In genomic region chr11:113874920-113875413, GRCh38 we compare ENCODE assay signal across 8 cellular contexts. TPM values are rescaled to one million over a fixed set of nuclear protein-coding genes. Genes with fewer than 3 reads are reported as not detected.
A peak's percentile ranks its signal among the peaks of the same experiment; 100 is the strongest.
DNase-seq lines count a peak whose midpoint lies in the region; ATAC-seq, FAIRE-seq and TF ChIP-seq lines count a peak whose summit lies in the region.

No MANE protein-coding gene starts in this region.

- H2BK12ac ChIP-seq in H1 (ENCODE audit: low read depth, low read length): no peak overlapping the region

- TF ChIP-seq EP300 in SK-N-SH (IDR thresholded peaks at IDR 0.05; ENCODE audit: borderline replicate concordance in 1 of 2, low read depth in 1 of 2, low read length in 1 of 2) (no peak), H1 (IDR thresholded peaks at IDR 0.05; ENCODE audit: borderline replicate concordance in 1 of 2, low read depth in 2 of 2, low read length in 2 of 2) (no peak), upper lobe of left lung (IDR thresholded peaks at IDR 0.05) (no peak)

- H4K91ac ChIP-seq in H1 (replicated peaks; ENCODE audit: insufficient read length, low read length): peak overlapping the region; percentile 48

- H3K4me3 Mint-ChIP-seq in naive thymus-derived CD8-positive, alpha-beta T cell: peak overlapping the region; percentile 81 to 99 (median 91)

- no peak overlapping the region for H2BK20ac ChIP-seq in H1 (ENCODE audit: low read length)

- DNase-seq in SK-N-SH (peak; percentile 37), H1 (ENCODE audit: low read depth in 1 of 2, low spot score in 2 of 2) (no peak), upper lobe of left lung (no peak), NCI-H524 treated with DMSO at 0.1 percent for 48 hours (lab: John Stamatoyannopoulos, UW) (no peak)
- DNase-seq in naive thymus-derived CD8-positive, alpha-beta T cell: peak in 5 of 10 donors; percentile 39 to 70 (median 65)

- 0 out of 2 replicates have a peak overlapping the region, but pooled peaks have one; percentile 37 for H2BK5ac ChIP-seq in H1 (ENCODE audit: low read depth, low read length)

- peaks cover 0 to 3% (median 0%) of the 10 kb centered on the region in 3 donors for H3K36me3 Mint-ChIP-seq in naive thymus-derived CD8-positive, alpha-beta T cell

- TF ChIP-seq POLR2A in H1 (IDR thresholded peaks at IDR 0.05; ENCODE audit: control extremely low read depth in 1 of 2, low read depth in 2 of 2, low read length in 2 of 2) (no peak), upper lobe of left lung (IDR thresholded peaks at IDR 0.05) (no peak)

- H3K27me3 Mint-ChIP-seq in naive thymus-derived CD8-positive, alpha-beta T cell: no peaks in the 10 kb centered on the region

- peak; percentile 70 for ATAC-seq in GM18867 (IDR thresholded peaks at IDR 0.05; ENCODE audit: unreplicated experiment)
- ATAC-seq in HG03095 (IDR thresholded peaks at IDR 0.05; ENCODE audit: unreplicated experiment): peak; percentile 64
- peak; percentile 80 to 83 for ATAC-seq in naive thymus-derived CD8-positive, alpha-beta T cell
- ATAC-seq in upper lobe of left lung (ENCODE audit: low FRiP score in 2 of 2): peak; percentile 61 to 74

- H4K20me1 ChIP-seq in SK-N-SH (ENCODE audit: insufficient read depth) (no peaks in the 10 kb centered on the region), H1 (replicated peaks in 1 of 2; ENCODE audit: control insufficient read depth in 1 of 2, insufficient read depth in 2 of 2, low read length in 2 of 2) (peaks cover 5 to 9% of the 10 kb centered on the region in 2 experiments)

- POLR2A ChIA-PET in SK-N-SH (lab: Yijun Ruan, JAX) (interaction anchor here (0.7 to 1.5 kb wide), 3 partner anchors 12 to 533 kb away, joined by 3 to 4 read pairs (median 4); no protein-coding TSS in a partner anchor), H1 (lab: Charles Lee; ENCODE audit: partially characterized antibody) (interaction anchor here (0.7 to 8.0 kb wide), 13 partner anchors 9 to 117 kb away, joined by 3 to 91 read pairs (median 3); no protein-coding TSS in a partner anchor)
- POLR2A ChIA-PET in naive thymus-derived CD8-positive, alpha-beta T cell (lab: Charles Lee): interaction anchor here (1.0 kb wide), 1 partner anchor 10 kb away, joined by 3 read pairs; no protein-coding TSS in a partner anchor

- no peak overlapping the region for H3K23ac ChIP-seq in H1 (ENCODE audit: insufficient read length)

- peaks cover 8 to 10% of the 10 kb centered on the region in 2 experiments; a peak in 3 of 4 replicates for H3K4me1 ChIP-seq in SK-N-SH (ENCODE audit: control insufficient read depth in 1 of 2, insufficient read depth in 2 of 2, low read depth in 1 of 2, low read length in 1 of 2)
- peaks cover 4 to 8% (median 7%) of the 10 kb centered on the region in 4 experiments; a peak in 4 of 7 replicates for H3K4me1 ChIP-seq in H1 (replicated peaks in 1 of 4; ENCODE audit: control insufficient read depth in 3 of 4, insufficient read depth in 4 of 4, low read length in 3 of 4)
- peaks cover 13 to 39% (median 23%) of the 10 kb centered on the region in 4 donors for H3K4me1 ChIP-seq in upper lobe of left lung

- peak overlapping the region; percentile 22 to 90 (median 84) for H3K27ac Mint-ChIP-seq in naive thymus-derived CD8-positive, alpha-beta T cell

- H3K4ac ChIP-seq in H1 (replicated peaks; ENCODE audit: insufficient read length, low read depth, low read length): no peak overlapping the region

- H3K36me3 ChIP-seq in SK-N-SH (replicated peaks in 1 of 2; ENCODE audit: control insufficient read depth in 1 of 2, insufficient read depth in 2 of 2, low read length in 1 of 2): no peaks in the 10 kb centered on the region
- peaks cover 0 to 20% (median 0%) of the 10 kb centered on the region in 4 experiments; a peak in 2 of 8 replicates for H3K36me3 ChIP-seq in H1 (ENCODE audit: control insufficient read depth in 2 of 4, insufficient read depth in 4 of 4, low read length in 3 of 4)
- H3K36me3 ChIP-seq in upper lobe of left lung: no peaks in the 10 kb centered on the region

- peak overlapping the region; percentile 66 for H3K56ac ChIP-seq in H1 (replicated peaks; ENCODE audit: insufficient read length, low read depth, low read length)

- peaks cover 0 to 3% (median 0%) of the 10 kb centered on the region in 9 donors for H3K9me3 Mint-ChIP-seq in naive thymus-derived CD8-positive, alpha-beta T cell

- 0 out of 2 replicates have a peak overlapping the region, but pooled peaks have one; percentile 1 for H3K18ac ChIP-seq in H1 (ENCODE audit: extremely low read depth, low read length)

- no peak overlapping the region for H2BK15ac ChIP-seq in H1 (ENCODE audit: low read length)

- CTCF ChIA-PET in SK-N-SH (lab: Yijun Ruan, JAX): interaction anchor here (1.3 to 1.9 kb wide), 4 partner anchors 10 to 144 kb away, joined by 3 to 7 read pairs (median 4); partner anchors contain the start of gene ZW10
- CTCF ChIA-PET in H1 (lab: Charles Lee; ENCODE audit: partially characterized antibody): interaction anchor here (1.4 to 2.0 kb wide), 2 partner anchors 47 to 69 kb away, joined by 5 to 9 read pairs; no protein-coding TSS in a partner anchor

- no peaks in the 10 kb centered on the region for H3F3A ChIP-seq in SK-N-SH (replicated peaks; ENCODE audit: insufficient read depth)

- H3K4me3 ChIP-seq in SK-N-SH (ENCODE audit: low read depth in 2 of 2, low read length in 1 of 2): peak overlapping the region; percentile 67 to 76
- peak overlapping the region; percentile 78 to 100 (median 90) for H3K4me3 ChIP-seq in H1 (ENCODE audit: extremely low read depth in 1 of 4, insufficient read depth in 2 of 4, low read depth in 3 of 4, low read length in 4 of 4)
- H3K4me3 ChIP-seq in upper lobe of left lung: peak overlapping the region; percentile 59 to 95 (median 90)

- H3K9me3 ChIP-seq in SK-N-SH (no peaks in the 10 kb centered on the region), H1 (ENCODE audit: insufficient read depth in 2 of 2, low read depth in 1 of 2, low read length in 1 of 2) (no peaks in the 10 kb centered on the region; a peak in 1 of 4 replicates), upper lobe of left lung (no peaks in the 10 kb centered on the region)

- H3K79me2 ChIP-seq in SK-N-SH (ENCODE audit: insufficient read depth) (peaks cover 41% of the 10 kb centered on the region; the same call in 1 of the 2 replicates), H1 (ENCODE audit: control insufficient read depth in 1 of 2, insufficient read depth in 2 of 2, low read length in 2 of 2) (peaks cover 9 to 52% of the 10 kb centered on the region in 2 experiments)

- peaks cover 4% of the 10 kb centered on the region; the same call in 1 of the 2 replicates for H3K79me1 ChIP-seq in H1 (ENCODE audit: low read depth, low read length)

- FAIRE-seq in H1 (lab: Jason Lieb, UNC): no peak

- TF ChIP-seq CTCF in 22Rv1 (IDR thresholded peaks at IDR 0.05): no peak
- no peak for TF ChIP-seq CTCF in SK-N-SH (IDR thresholded peaks at IDR 0.05)
- TF ChIP-seq CTCF in H1 (IDR thresholded peaks at IDR 0.05; ENCODE audit: control extremely low read depth in 1 of 3, insufficient read depth in 1 of 3, low read depth in 1 of 3, low read length in 3 of 3): no peak
- TF ChIP-seq CTCF in upper lobe of left lung (IDR thresholded peaks at IDR 0.05): peak in 4 of 6 experiments; percentile 27 to 67 (median 37)

- no peak overlapping the region for H2AK5ac ChIP-seq in H1 (ENCODE audit: low read depth, low read length)

- H3K4me1 Mint-ChIP-seq in naive thymus-derived CD8-positive, alpha-beta T cell: peaks cover 16 to 63% (median 45%) of the 10 kb centered on the region in 4 donors

- H3K4me2 ChIP-seq in SK-N-SH (peak overlapping the region; percentile 71), H1 (ENCODE audit: insufficient read depth in 1 of 2, low read depth in 2 of 2, low read length in 2 of 2) (peak overlapping the region; percentile 70 to 75)

- H3K27ac ChIP-seq in 22Rv1: peak overlapping the region; percentile 91
- peak overlapping the region; percentile 29 to 52; a peak in 2 of 4 replicates for H3K27ac ChIP-seq in SK-N-SH (ENCODE audit: low read depth in 2 of 2, low read length in 1 of 2)
- H3K27ac ChIP-seq in H1 (ENCODE audit: low read depth, low read length): no peak overlapping the region
- peak overlapping the region in 3 of 4 donors; percentile 92 to 95 (median 92) for H3K27ac ChIP-seq in upper lobe of left lung

- peak overlapping the region; percentile 71; the same call in 1 of the 2 replicates for H4K8ac ChIP-seq in H1 (ENCODE audit: extremely low read depth, insufficient read depth, low read length)

- no peak overlapping the region for H2BK120ac ChIP-seq in H1 (replicated peaks; ENCODE audit: low read depth, low read length)

- no peaks in the 10 kb centered on the region for H3K9me2 ChIP-seq in SK-N-SH

- H4K5ac ChIP-seq in H1 (ENCODE audit: insufficient read length, low read depth, low read length): peak overlapping the region; percentile 47

- H3K23me2 ChIP-seq in H1 (ENCODE audit: low read depth, low read length): peaks cover 10% of the 10 kb centered on the region

- no peak overlapping the region for H3K14ac ChIP-seq in H1 (ENCODE audit: insufficient read length)

- WGBS in SK-N-SH (ENCODE audit: low lambda C conversion rate): 2% methylated on average over 23 of the region's 35 CpGs
- WGBS in H1 (ENCODE audit: extremely low coverage in 1 of 2, insufficient coverage in 1 of 2, insufficient read length in 1 of 2, insufficient replicate concordance in 2 of 2, low coverage in 1 of 2, low lambda C conversion rate in 2 of 2, missing lambda C conversion rate in 1 of 2), 2 experiments: 1% methylated on average over 17 of the region's 35 CpGs; no CpG with 5 or more reads in 1 of the 2 experiments
- WGBS in upper lobe of left lung, 2 donors: 0 to 1% methylated on average over 18 to 29 of the region's 35 CpGs

- H3K9ac ChIP-seq in SK-N-SH (peak overlapping the region; percentile 79), H1 (replicated peaks in 1 of 4; ENCODE audit: extremely low read depth in 1 of 4, low read depth in 3 of 4, low read length in 3 of 4) (peak overlapping the region; percentile 57 to 91 (median 68); a peak in 6 of 7 replicates)

- no peaks in the 10 kb centered on the region for H3K27me3 ChIP-seq in SK-N-SH (ENCODE audit: insufficient read depth)
- H3K27me3 ChIP-seq in H1 (replicated peaks in 1 of 4; ENCODE audit: control insufficient read depth in 3 of 4, extremely low read depth in 1 of 4, insufficient read depth in 3 of 4, low read length in 3 of 4): no peaks in the 10 kb centered on the region
- no peaks in the 10 kb centered on the region for H3K27me3 ChIP-seq in upper lobe of left lung

- H2AFZ ChIP-seq in SK-N-SH (ENCODE audit: low read depth): peak overlapping the region; percentile 90
- H2AFZ ChIP-seq in H1 (ENCODE audit: low read length): 0 out of 2 replicates have a peak overlapping the region, but pooled peaks have one; percentile 16

- TF ChIP-seq RAD21 in SK-N-SH (IDR thresholded peaks at IDR 0.05; ENCODE audit: low read length) (no peak), H1 (IDR thresholded peaks at IDR 0.05 in 1 of 2, conservative IDR thresholded peaks at IDR 0.05 in 1 of 2; ENCODE audit: low read depth in 2 of 2, low read length in 2 of 2) (no peak)

RNA-seq across cellular contexts. Expression of gene USP28, which starts 0.4 kb away (rescaled TPM):
- polyA plus RNA-seq in SK-N-SH (2012; rRNA removed) (18.3 and 20.0 TPM in 2 replicates), H1 (2011; rRNA removed) (54.0 and 82.6 TPM in 2 replicates)
- polyA plus RNA-seq in SK-N-SH (2012; cell fraction: cytosol; rRNA removed): 16.0 and 20.8 TPM in 2 replicates
- 22.6 and 45.7 TPM in 2 replicates for polyA plus RNA-seq in SK-N-SH (2012; cell fraction: nucleus; rRNA removed)
- 110 and 119 TPM in 2 replicates for total RNA-seq in H1 (2021; fragmentation: NEBNext Ultra II Directional; extraction: Animal tissue kit (Norgen Biotek cat#: 25700))
- polyA plus RNA-seq in H1 (2011; cell fraction: cytosol; rRNA removed): 81.9 TPM
- 144 TPM for polyA plus RNA-seq in H1 (2011; cell fraction: nucleus; rRNA removed)
- polyA plus RNA-seq in H1 (2012, experiment 1 of 2): 58.4 to 104 TPM (median 79.7 TPM) in 4 replicates
- 7.9 TPM for polyA plus RNA-seq in H1 (2012, experiment 2 of 2)
- polyA plus RNA-seq in H1 (2013, experiment 1 of 2): 61.1 TPM
- polyA plus RNA-seq in H1 (2013, experiment 2 of 2): 63.0 TPM
- 177 and 222 TPM in 2 replicates for polyA minus RNA-seq in H1 (2011; rRNA and poly(A)+ RNA removed)
- polyA minus RNA-seq in H1 (2011; cell fraction: cytosol; rRNA and poly(A)+ RNA removed): 83.5 TPM
- polyA minus RNA-seq in H1 (2011; cell fraction: nucleus; rRNA and poly(A)+ RNA removed): 156 TPM
- 10 to 100 TPM; 21.6 to 22.0 TPM for total RNA-seq in naive thymus-derived CD8-positive, alpha-beta T cell
- 10 to 100 TPM; 13.7 to 69.1 (median 23.8) TPM for polyA plus RNA-seq in naive thymus-derived CD8-positive, alpha-beta T cell
- total RNA-seq in upper lobe of left lung: 10 to 100 TPM; 16.1 to 50.8 (median 18.8) TPM

RNA-seq across cellular contexts. Expression of gene HTR3B, which starts 29.6 kb away (rescaled TPM):
- polyA plus RNA-seq in SK-N-SH (2012; rRNA removed) (not detected in 2 replicates), H1 (2011; rRNA removed) (not detected in 2 replicates)
- not detected in 2 replicates for polyA plus RNA-seq in SK-N-SH (2012; cell fraction: cytosol; rRNA removed)
- polyA plus RNA-seq in SK-N-SH (2012; cell fraction: nucleus; rRNA removed): not detected in 2 replicates
- total RNA-seq in H1 (2021; fragmentation: NEBNext Ultra II Directional; extraction: Animal tissue kit (Norgen Biotek cat#: 25700)): not detected in 2 replicates
- not detected for polyA plus RNA-seq in H1 (2011; cell fraction: cytosol; rRNA removed)
- not detected for polyA plus RNA-seq in H1 (2011; cell fraction: nucleus; rRNA removed)
- not detected in 4 replicates for polyA plus RNA-seq in H1 (2012, experiment 1 of 2)
- not detected for polyA plus RNA-seq in H1 (2012, experiment 2 of 2)
- polyA plus RNA-seq in H1 (2013, experiment 1 of 2): not detected
- not detected for polyA plus RNA-seq in H1 (2013, experiment 2 of 2)
- polyA minus RNA-seq in H1 (2011; rRNA and poly(A)+ RNA removed): not detected in 2 replicates
- polyA minus RNA-seq in H1 (2011; cell fraction: cytosol; rRNA and poly(A)+ RNA removed): not detected
- polyA minus RNA-seq in H1 (2011; cell fraction: nucleus; rRNA and poly(A)+ RNA removed): not detected
- total RNA-seq in naive thymus-derived CD8-positive, alpha-beta T cell: not detected
- polyA plus RNA-seq in naive thymus-derived CD8-positive, alpha-beta T cell: not detected
- total RNA-seq in upper lobe of left lung: not detected

Comparison
In these comparisons a context has a peak if more than half of its experiments do, and no peak if none do; other contexts are left out.
1. CTCF ChIP-seq: peak in upper lobe of left lung (4 of 6); none in 22Rv1 (single experiment), SK-N-SH (single experiment) and H1 (0 of 3).
2. Peak in every context shown above with its lines, with median percentiles within 50 percentile points of each other: ATAC-seq and H3K4me3 ChIP-seq.